In the genomic region with DNA sequence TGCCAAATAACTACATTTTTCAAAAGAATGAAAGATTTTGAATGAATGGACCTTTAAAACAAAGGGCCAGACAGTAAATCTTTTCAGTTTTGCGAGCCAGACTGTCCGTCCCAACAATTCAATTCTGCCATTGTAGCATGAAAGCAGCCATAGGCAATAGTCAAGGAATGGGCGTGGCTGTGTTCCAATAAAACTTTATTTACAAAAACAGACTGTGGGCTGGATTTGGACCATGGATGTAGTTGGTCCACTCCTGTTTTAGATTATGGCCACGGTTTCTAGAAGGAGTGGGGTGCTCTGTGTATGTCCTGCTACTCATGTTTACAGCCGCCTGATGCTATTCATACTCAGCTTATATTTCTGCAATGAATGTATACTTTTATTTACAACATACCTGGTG, we compare ENCODE assay signal across 1 cellular context.
TF ChIP-seq lines count a peak whose summit lies in the region.

No MANE protein-coding gene starts in this region.

TF ChIP-seq in GM12878, 131 proteins besides CTCF, POLR2A, EP300 and RAD21 (continued from another document):
- TF ChIP-seq, protein P1, sequence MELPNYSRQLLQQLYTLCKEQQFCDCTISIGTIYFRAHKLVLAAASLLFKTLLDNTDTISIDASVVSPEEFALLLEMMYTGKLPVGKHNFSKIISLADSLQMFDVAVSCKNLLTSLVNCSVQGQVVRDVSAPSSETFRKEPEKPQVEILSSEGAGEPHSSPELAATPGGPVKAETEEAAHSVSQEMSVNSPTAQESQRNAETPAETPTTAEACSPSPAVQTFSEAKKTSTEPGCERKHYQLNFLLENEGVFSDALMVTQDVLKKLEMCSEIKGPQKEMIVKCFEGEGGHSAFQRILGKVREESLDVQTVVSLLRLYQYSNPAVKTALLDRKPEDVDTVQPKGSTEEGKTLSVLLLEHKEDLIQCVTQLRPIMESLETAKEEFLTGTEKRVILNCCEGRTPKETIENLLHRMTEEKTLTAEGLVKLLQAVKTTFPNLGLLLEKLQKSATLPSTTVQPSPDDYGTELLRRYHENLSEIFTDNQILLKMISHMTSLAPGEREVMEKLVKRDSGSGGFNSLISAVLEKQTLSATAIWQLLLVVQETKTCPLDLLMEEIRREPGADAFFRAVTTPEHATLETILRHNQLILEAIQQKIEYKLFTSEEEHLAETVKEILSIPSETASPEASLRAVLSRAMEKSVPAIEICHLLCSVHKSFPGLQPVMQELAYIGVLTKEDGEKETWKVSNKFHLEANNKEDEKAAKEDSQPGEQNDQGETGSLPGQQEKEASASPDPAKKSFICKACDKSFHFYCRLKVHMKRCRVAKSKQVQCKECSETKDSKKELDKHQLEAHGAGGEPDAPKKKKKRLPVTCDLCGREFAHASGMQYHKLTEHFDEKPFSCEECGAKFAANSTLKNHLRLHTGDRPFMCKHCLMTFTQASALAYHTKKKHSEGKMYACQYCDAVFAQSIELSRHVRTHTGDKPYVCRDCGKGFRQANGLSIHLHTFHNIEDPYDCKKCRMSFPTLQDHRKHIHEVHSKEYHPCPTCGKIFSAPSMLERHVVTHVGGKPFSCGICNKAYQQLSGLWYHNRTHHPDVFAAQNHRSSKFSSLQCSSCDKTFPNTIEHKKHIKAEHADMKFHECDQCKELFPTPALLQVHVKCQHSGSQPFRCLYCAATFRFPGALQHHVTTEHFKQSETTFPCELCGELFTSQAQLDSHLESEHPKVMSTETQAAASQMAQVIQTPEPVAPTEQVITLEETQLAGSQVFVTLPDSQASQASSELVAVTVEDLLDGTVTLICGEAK (IDR thresholded peaks at IDR 0.05; ENCODE audit: borderline replicate concordance), result peak; percentile 26; the same call in 1 of the 2 replicates
